Comparison of ENCODE assay signal across 9 cellular contexts in the genomic region with DNA sequence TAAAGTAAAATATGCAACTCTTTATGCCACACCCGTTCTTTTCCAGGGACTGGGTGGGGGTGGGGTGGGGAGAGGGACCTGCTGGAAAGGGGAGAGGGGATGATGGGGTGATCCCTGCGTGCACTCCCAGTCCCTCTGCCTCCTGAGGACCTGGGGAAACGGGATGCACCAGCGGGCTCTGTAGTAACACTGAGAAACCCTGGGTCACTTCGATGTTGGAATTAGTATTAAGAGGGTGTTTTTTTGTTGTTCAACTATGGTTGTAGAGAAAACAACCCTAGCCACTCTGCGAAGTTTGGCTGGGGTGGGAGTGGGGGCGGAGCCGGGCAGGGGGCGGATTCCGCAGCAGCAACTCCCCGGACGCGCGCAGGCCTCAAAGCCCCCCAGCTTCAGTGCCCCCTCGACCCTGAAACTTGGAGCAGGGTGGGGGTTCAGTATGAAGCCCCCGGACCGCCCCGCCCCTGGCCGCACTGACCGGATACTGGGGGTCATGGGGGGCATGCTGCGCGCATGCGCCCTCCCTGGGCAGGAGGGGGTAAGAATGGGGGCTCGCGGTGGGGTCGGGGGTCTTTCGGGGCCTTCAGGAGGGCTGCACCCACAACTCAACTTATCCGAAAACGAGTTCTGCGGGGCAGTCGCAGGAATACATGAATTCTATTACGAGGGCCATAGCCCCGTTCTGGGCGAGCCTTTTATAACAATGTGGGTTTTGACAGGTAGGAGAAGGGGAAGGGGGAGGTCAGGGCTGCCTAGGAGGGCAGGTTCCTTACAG. TPM values are rescaled to one million over a fixed set of nuclear protein-coding genes. Genes with fewer than 3 reads are reported as not detected.
DNase-seq lines count a peak whose midpoint lies in the region; ATAC-seq and TF ChIP-seq lines count a peak whose summit lies in the region.
"Had no signal": no experiment of that assay in that cellular context is flagged by ENCODE, and none has a peak within 500 bp of the region (broad histone marks: within the 10 kb centered on the region; RNA-seq: fewer than 3 reads in every experiment).

No MANE protein-coding gene starts in this region.

- H3K27me3 Mint-ChIP-seq in T-helper 2 cell treated with Interferon-gamma antibody and Interleukin-4, amounts not matched to agents 5 μg/mL and 100 μg/mL, for 36 hours (ENCODE audit: low read depth): peaks cover 31% of the 10 kb centered on the region

- no peak overlapping the region for H4K8ac ChIP-seq in mesendoderm (ENCODE audit: low read depth, low read length)

- no peak overlapping the region for H3K4ac ChIP-seq in mesendoderm (ENCODE audit: low read depth, low read length)

- H3K4me2 ChIP-seq in mesendoderm (ENCODE audit: low read length): peak overlapping the region; percentile 80

- H3K4me3 Mint-ChIP-seq in T-helper 2 cell treated with Interferon-gamma antibody and Interleukin-4, amounts not matched to agents 5 μg/mL and 100 μg/mL, for 36 hours: peak overlapping the region; percentile 75

- DNase-seq in T-helper 2 cell treated with Interferon-gamma antibody and Interleukin-4, amounts not matched to agents 5 μg/mL and 100 μg/mL, for 36 hours (ENCODE audit: low spot score): no peak
- DNase-seq in T-helper 2 cell (no peak), mesendoderm (peak; percentile 45), thyroid gland (no peak), COR-L47 (lab: John Stamatoyannopoulos, UW) (no peak), NCI-H187 (lab: John Stamatoyannopoulos, UW) (no peak)
- DNase-seq: NCI-H2107 had no signal

- H2BK5ac ChIP-seq in mesendoderm (ENCODE audit: low read length): no peak overlapping the region

- H3K27ac ChIP-seq in duodenal mucosa (ENCODE audit: low read depth, low read length) (peak overlapping the region; percentile 32), mesendoderm (ENCODE audit: low read depth, low read length) (no peak overlapping the region), thyroid gland (peak overlapping the region; percentile 1 to 56 (median 43))

- peak overlapping the region; percentile 77 for H3K56ac ChIP-seq in mesendoderm (ENCODE audit: low read length)

- no peak overlapping the region for H2BK120ac ChIP-seq in mesendoderm (ENCODE audit: low read depth, low read length)

- H3K36me3 Mint-ChIP-seq in T-helper 2 cell treated with Interferon-gamma antibody and Interleukin-4, amounts not matched to agents 5 μg/mL and 100 μg/mL, for 36 hours (ENCODE audit: low read depth): peaks cover 3% of the 10 kb centered on the region

- peaks cover 13% of the 10 kb centered on the region for H3K4me1 Mint-ChIP-seq in T-helper 2 cell treated with Interferon-gamma antibody and Interleukin-4, amounts not matched to agents 5 μg/mL and 100 μg/mL, for 36 hours (ENCODE audit: low read depth)

- TF ChIP-seq POLR2A in thyroid gland (IDR thresholded peaks at IDR 0.05): no peak

- no peak overlapping the region for H4K5ac ChIP-seq in mesendoderm (ENCODE audit: low read length)

- intact Hi-C loops in thyroid gland (cut with DNase I): no loop called here

- H3K79me2 ChIP-seq in mesendoderm (ENCODE audit: control insufficient read depth, insufficient read depth, low read length): no peaks in the 10 kb centered on the region

- ATAC-seq in HG02588 (IDR thresholded peaks at IDR 0.05; ENCODE audit: unreplicated experiment): no peak

- H3K36me3 ChIP-seq in duodenal mucosa (ENCODE audit: control insufficient read depth in 1 of 2, insufficient read depth in 2 of 2, low read length in 2 of 2): no peaks in the 10 kb centered on the region
- no peaks in the 10 kb centered on the region for H3K36me3 ChIP-seq in mesendoderm (ENCODE audit: control insufficient read depth, insufficient read depth, low read length)
- peaks cover 5% of the 10 kb centered on the region in 2 donors for H3K36me3 ChIP-seq in thyroid gland

- no peak overlapping the region for H2AK5ac ChIP-seq in mesendoderm (ENCODE audit: low read length)

- H3K27ac Mint-ChIP-seq in T-helper 2 cell treated with Interferon-gamma antibody and Interleukin-4, amounts not matched to agents 5 μg/mL and 100 μg/mL, for 36 hours: no peak overlapping the region

- H3K27me3 ChIP-seq in duodenal mucosa (ENCODE audit: control insufficient read depth in 1 of 2, insufficient read depth in 2 of 2, low read length in 2 of 2) (peaks cover 33 to 49% of the 10 kb centered on the region in 2 donors), mesendoderm (ENCODE audit: insufficient read depth, low read length, poor library complexity) (peaks cover 21% of the 10 kb centered on the region), thyroid gland (no peaks in the 10 kb centered on the region)

- no peak overlapping the region for H2BK15ac ChIP-seq in mesendoderm (replicated peaks; ENCODE audit: low read depth)

- H3K4me1 ChIP-seq in duodenal mucosa (ENCODE audit: control insufficient read depth in 1 of 2, insufficient read depth in 2 of 2, low read length in 2 of 2): peaks cover 4 to 13% of the 10 kb centered on the region in 2 donors
- peaks cover 12% of the 10 kb centered on the region for H3K4me1 ChIP-seq in mesendoderm (ENCODE audit: control insufficient read depth, low read depth, low read length)
- H3K4me1 ChIP-seq in thyroid gland: peaks cover 23% of the 10 kb centered on the region in 2 donors

- H3K9ac ChIP-seq in duodenal mucosa (ENCODE audit: low read depth in 1 of 2, low read length in 2 of 2) (peak overlapping the region in 1 of 2 donors; percentile 23), mesendoderm (ENCODE audit: low read length) (peak overlapping the region; percentile 63)

- no CpG with 5 or more reads among the region's 34 CpGs for WGBS in mesendoderm (ENCODE audit: extremely low coverage, insufficient coverage, low lambda C conversion rate)
- WGBS in thyroid gland, 2 donors: 18 to 37% methylated on average over 19 to 25 of the region's 34 CpGs

- H3K18ac ChIP-seq in mesendoderm (ENCODE audit: low read length): peak overlapping the region; percentile 29

- no peaks in the 10 kb centered on the region for H3K9me3 ChIP-seq in duodenal mucosa (ENCODE audit: control insufficient read depth in 1 of 2, low read length in 2 of 2)
- no peaks in the 10 kb centered on the region for H3K9me3 ChIP-seq in thyroid gland

- no peaks in the 10 kb centered on the region for H3K9me3 Mint-ChIP-seq in T-helper 2 cell treated with Interferon-gamma antibody and Interleukin-4, amounts not matched to agents 5 μg/mL and 100 μg/mL, for 36 hours

- no peak for TF ChIP-seq CTCF in thyroid gland (IDR thresholded peaks at IDR 0.05)

- H3K23ac ChIP-seq in mesendoderm (ENCODE audit: low read length): no peak overlapping the region

- H3K79me1 ChIP-seq in mesendoderm (ENCODE audit: low read length): peaks cover 4% of the 10 kb centered on the region

- H3K4me3 ChIP-seq in duodenal mucosa (ENCODE audit: low read depth in 1 of 2, low read length in 2 of 2) (peak overlapping the region; percentile 57 to 61), mesendoderm (ENCODE audit: low read length) (peak overlapping the region; percentile 43), thyroid gland (replicated peaks in 1 of 3) (peak overlapping the region in 1 of 3 donors; percentile 52)

RNA-seq across cellular contexts. Expression of gene ARHGEF25, which starts 1.3 kb away (rescaled TPM):
- 0.67 TPM for polyA plus RNA-seq in mesendoderm (2013, experiment 1 of 2)
- 0.63 TPM for polyA plus RNA-seq in mesendoderm (2013, experiment 2 of 2)
- 10 to 100 TPM in 1 of 4 donors, 1 to 10 TPM in 3; 3.3 to 25.8 (median 3.9) TPM for total RNA-seq in thyroid gland

RNA-seq across cellular contexts. Expression of gene DTX3, which starts 5.3 kb away (rescaled TPM):
- 29.5 TPM for polyA plus RNA-seq in mesendoderm (2013, experiment 1 of 2)
- polyA plus RNA-seq in mesendoderm (2013, experiment 2 of 2): 29.5 TPM
- 10 to 100 TPM; 29.2 to 42.0 (median 33.9) TPM for total RNA-seq in thyroid gland

RNA-seq across cellular contexts. Expression of gene PIP4K2C, which starts 19.0 kb away (rescaled TPM):
- polyA plus RNA-seq in mesendoderm (2013, experiment 1 of 2): 18.6 TPM
- polyA plus RNA-seq in mesendoderm (2013, experiment 2 of 2): 18.6 TPM
- 10 to 100 TPM; 29.6 to 82.6 (median 59.2) TPM for total RNA-seq in thyroid gland

RNA-seq across cellular contexts. Expression of gene B4GALNT1, which starts 23.0 kb away (rescaled TPM):
- 0.37 TPM for polyA plus RNA-seq in mesendoderm (2013, experiment 1 of 2)
- polyA plus RNA-seq in mesendoderm (2013, experiment 2 of 2): 0.49 TPM
- 1 to 10 TPM in 3 of 4 donors, under 1 TPM in 1; 0.88 to 7.9 (median 2.2) TPM for total RNA-seq in thyroid gland
